Comparison of ENCODE assay signal across 12 cellular contexts in the genomic region with DNA sequence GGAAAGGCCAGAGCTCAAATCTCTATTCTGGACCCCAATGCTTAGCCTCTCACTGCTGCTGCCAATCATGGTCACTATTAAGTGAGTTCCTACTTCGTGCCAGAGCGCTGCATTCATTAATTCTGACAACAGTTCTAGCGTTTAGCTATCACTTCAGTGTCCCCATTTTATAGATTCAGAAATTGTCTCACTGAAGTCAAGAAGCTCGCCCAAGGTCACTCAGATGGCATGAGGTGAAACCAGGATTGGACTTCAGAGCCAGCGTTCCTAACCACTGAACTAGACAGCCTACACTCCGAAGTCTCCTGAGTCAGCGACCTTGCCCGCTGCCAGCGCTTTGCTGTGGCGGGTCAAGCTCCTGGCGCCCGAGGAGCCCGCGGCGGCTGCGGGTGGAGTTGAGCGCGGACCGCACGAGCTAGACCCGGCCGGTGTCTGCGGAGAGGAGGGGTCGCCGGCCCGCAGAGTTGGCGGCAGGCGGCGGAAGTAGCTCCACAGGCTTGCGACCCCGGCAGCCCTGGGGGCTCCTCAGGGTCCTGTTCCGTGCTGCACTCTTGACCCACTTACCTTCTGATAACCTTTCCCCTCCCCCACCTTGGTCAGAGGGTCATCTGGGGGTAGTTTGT. TPM values are rescaled to one million over a fixed set of nuclear protein-coding genes. Genes with fewer than 3 reads are reported as not detected.
DNase-seq lines count a peak whose midpoint lies in the region; ATAC-seq and TF ChIP-seq lines count a peak whose summit lies in the region.
"Had no signal": no experiment of that assay in that cellular context is flagged by ENCODE, and none has a peak within 500 bp of the region (broad histone marks: within the 10 kb centered on the region; RNA-seq: fewer than 3 reads in every experiment).

No MANE protein-coding gene starts in this region.

- peaks cover 2% of the 10 kb centered on the region for H3K9me3 Mint-ChIP-seq in activated B cell treated with CpG ODN at 0.5 μM for 24 hours
- H3K9me3 Mint-ChIP-seq: activated CD4-positive, alpha-beta T cell treated with anti-CD3 and anti-CD28 coated beads, Interleukin-2, amount 10 ng/mL, durations not matched to agents 24 days and 14 days had no signal

- no peak for TF ChIP-seq CTCF in activated B cell treated with CpG ODN at 0.5 μM for 24 hours (IDR thresholded peaks at IDR 0.05)

- no peaks in the 10 kb centered on the region for H3K36me3 Mint-ChIP-seq in activated B cell treated with CpG ODN at 0.5 μM for 24 hours (ENCODE audit: low read depth)

- H3K27me3 ChIP-seq in rectal smooth muscle tissue (ENCODE audit: control insufficient read depth, insufficient read depth, low read length), result peaks cover 17% of the 10 kb centered on the region

- H3K27ac Mint-ChIP-seq in activated B cell treated with CpG ODN at 0.5 μM for 24 hours, result no peak overlapping the region
- H3K27ac Mint-ChIP-seq: activated CD4-positive, alpha-beta T cell treated with anti-CD3 and anti-CD28 coated beads, Interleukin-2, amount 10 ng/mL, durations not matched to agents 24 days and 14 days had no signal

- no peak for ATAC-seq in activated B cell treated with CpG ODN at 0.5 μM for 24 hours (ENCODE audit: low read depth)
- ATAC-seq in activated CD4-positive, CD25-positive, alpha-beta regulatory T cell treated with anti-CD3 and anti-CD28 coated beads, Interleukin-2, amount 50 U/mL, for 24 hours, result no peak
- ATAC-seq: left lobe of liver had no signal

- H3K27me3 Mint-ChIP-seq in activated B cell treated with CpG ODN at 0.5 μM for 24 hours, result peaks cover 48% of the 10 kb centered on the region

- POLR2A ChIA-PET in activated B cell treated with CpG ODN at 0.5 μM for 24 hours (lab: Charles Lee), result no interaction called here

- CTCF ChIA-PET in activated B cell treated with CpG ODN at 0.5 μM for 24 hours (lab: Charles Lee), result no interaction called here

- H3K4me3 Mint-ChIP-seq in activated B cell treated with CpG ODN at 0.5 μM for 24 hours, result peak overlapping the region; percentile 48
- H3K4me3 Mint-ChIP-seq: activated CD4-positive, alpha-beta T cell treated with anti-CD3 and anti-CD28 coated beads, Interleukin-2, amount 10 ng/mL, durations not matched to agents 24 days and 14 days had no signal

- intact Hi-C loops in activated B cell treated with CpG ODN at 0.5 μM for 24 hours (cut with micrococcal nuclease), result loop anchor here (5.0 to 10.0 kb wide), 2 partner anchors 1044 to 1111 kb away; no protein-coding TSS in a partner anchor

- H3K36me3 ChIP-seq in rectal smooth muscle tissue (ENCODE audit: control insufficient read depth, insufficient read depth, low read length), result no peaks in the 10 kb centered on the region

- no peak overlapping the region for H3K27ac ChIP-seq in rectal smooth muscle tissue (ENCODE audit: low read depth, low read length)

- H3K4me3 ChIP-seq in rectal smooth muscle tissue (ENCODE audit: low read length), result peak overlapping the region; percentile 56

- peaks cover 23% of the 10 kb centered on the region for H3K4me1 Mint-ChIP-seq in activated B cell treated with CpG ODN at 0.5 μM for 24 hours

- DNase-seq in GM03348 (ENCODE audit: low spot score) (peak; percentile 4), activated B cell treated with CpG ODN at 0.5 μM for 24 hours (no peak), iPS-NIHi11 (ENCODE audit: low spot score) (peak; percentile 43), inferior parietal cortex (ENCODE audit: extremely low spot score) (no peak), GM19238 (ENCODE audit: insufficient read length, low spot score) (no peak)
- DNase-seq: activated CD4-positive, alpha-beta T cell treated with anti-CD3 and anti-CD28 coated beads, Interleukin-2, amount 10 ng/mL, durations not matched to agents 24 days and 14 days; EL; GOT3 had no signal

- H3K4me1 ChIP-seq in rectal smooth muscle tissue (ENCODE audit: control insufficient read depth, insufficient read depth, low read length), result no peaks in the 10 kb centered on the region

- no peak overlapping the region for H3K9ac ChIP-seq in rectal smooth muscle tissue (ENCODE audit: low read length)

RNA-seq across cellular contexts. Expression of a gene that starts 2.1 kb away (rescaled TPM):
- total RNA-seq in activated B cell treated with CpG ODN at 0.5 μM for 24 hours, result 0.29 TPM in 1 of 2 replicates, not detected in the other
- total RNA-seq: activated CD4-positive, alpha-beta T cell treated with anti-CD3 and anti-CD28 coated beads, Interleukin-2, amount 10 ng/mL, durations not matched to agents 24 days and 14 days; left lobe of liver; NCI-H460 had no signal

Comparison
In these comparisons a context has a peak if more than half of its experiments do, and no peak if none do; other contexts are left out.
1. DNase-seq: peak in GM03348 (single experiment) and iPS-NIHi11 (single experiment); none in activated B cell treated with CpG ODN at 0.5 μM for 24 hours (single experiment), inferior parietal cortex (single experiment) and GM19238 (single experiment).